Comparison of ENCODE assay signal across 14 cellular contexts in the genomic region with DNA sequence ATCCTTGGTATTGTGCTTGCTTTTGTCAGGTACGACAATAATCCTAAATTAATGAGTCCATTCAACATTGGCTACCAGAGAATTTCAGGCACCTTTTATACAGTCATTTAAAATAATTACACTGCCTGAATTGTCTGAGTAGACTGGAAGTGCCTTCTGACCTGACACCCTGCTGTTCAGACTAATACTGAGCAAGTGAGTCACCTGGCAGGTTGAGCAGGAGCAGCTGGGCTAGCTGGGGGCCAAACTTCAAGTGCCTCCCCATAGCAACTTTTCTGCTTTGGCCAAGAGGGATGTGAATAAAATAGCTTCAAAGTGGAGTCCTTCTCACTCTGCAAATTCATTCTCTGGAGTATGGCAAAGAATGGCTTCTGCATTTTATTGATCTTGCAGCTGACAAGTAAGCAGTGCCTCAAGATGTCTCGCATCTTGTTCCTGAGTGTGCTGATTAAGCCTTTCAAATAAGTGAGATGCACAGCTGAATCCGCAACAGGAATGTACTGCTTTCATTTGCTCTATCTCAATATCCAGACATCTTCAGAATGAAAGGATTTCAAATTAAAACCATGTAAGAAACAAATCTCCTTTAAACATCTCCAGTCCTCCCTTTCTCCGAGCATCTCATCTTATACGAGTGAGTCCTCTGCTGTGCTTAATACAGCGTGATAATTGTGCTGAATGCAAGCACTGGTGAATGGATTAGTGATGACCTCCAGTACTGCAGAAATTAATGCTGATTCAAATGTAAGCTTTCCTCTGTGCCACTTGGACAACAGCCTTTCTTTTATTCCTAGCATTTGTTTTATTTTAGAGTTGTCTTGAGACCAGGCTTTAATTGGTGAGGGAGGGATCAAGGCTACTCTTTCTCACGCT.
A peak's percentile ranks its signal among the peaks of the same experiment; 100 is the strongest.
DNase-seq lines count a peak whose midpoint lies in the region; ATAC-seq and TF ChIP-seq lines count a peak whose summit lies in the region.
"Had no signal": no experiment of that assay in that cellular context is flagged by ENCODE, and none has a peak within 500 bp of the region (broad histone marks: within the 10 kb centered on the region; RNA-seq: fewer than 3 reads in every experiment).

No MANE protein-coding gene starts in this region.

- H3K9me3 Mint-ChIP-seq in activated CD4-positive, alpha-beta memory T cell treated with anti-CD3 and anti-CD28 coated beads, Interleukin-2, amount 10 ng/mL, durations not matched to agents 7 days and 5 days = no peaks in the 10 kb centered on the region

- H3K4me1 Mint-ChIP-seq in activated CD4-positive, alpha-beta memory T cell treated with anti-CD3 and anti-CD28 coated beads, Interleukin-2, amount 10 ng/mL, durations not matched to agents 7 days and 5 days = no peaks in the 10 kb centered on the region

- no peak overlapping the region for H3K4me3 ChIP-seq in PC-3 (ENCODE audit: low read length)
- no peak overlapping the region for H3K4me3 ChIP-seq in right cardiac atrium (ENCODE audit: low read length)
- H3K4me3 ChIP-seq: prostate gland had no signal

- no peak overlapping the region for H3K27ac Mint-ChIP-seq in activated CD4-positive, alpha-beta memory T cell treated with anti-CD3 and anti-CD28 coated beads, Interleukin-2, amount 10 ng/mL, durations not matched to agents 7 days and 5 days

- no peaks in the 10 kb centered on the region for H3K9me2 ChIP-seq in PC-3 (replicated peaks; ENCODE audit: low read length)

- 83% methylated on average over 7 of the region's 7 CpGs for WGBS in right cardiac atrium

- BruUV-seq in PC-3 (replicated peaks; lab: Mats Ljungman, UMichigan) = no TSS peak

- CTCF ChIA-PET in PC-3 (lab: Charles Lee) = no interaction called here
- CTCF ChIA-PET in activated CD4-positive, alpha-beta memory T cell treated with anti-CD3 and anti-CD28 coated beads, Interleukin-2, amount 10 ng/mL, durations not matched to agents 7 days and 5 days (lab: Charles Lee) = no interaction called here

- no peaks in the 10 kb centered on the region for H4K20me1 ChIP-seq in PC-3 (ENCODE audit: low read length)

- no peak overlapping the region for H3K9ac ChIP-seq in PC-3 (ENCODE audit: low read length)

- H3K4me1 ChIP-seq in PC-3 (ENCODE audit: insufficient read depth, low read length) (peaks cover 21% of the 10 kb centered on the region), right cardiac atrium (ENCODE audit: control insufficient read depth, insufficient read depth, low read length) (no peaks in the 10 kb centered on the region)
- H3K4me1 ChIP-seq: prostate gland had no signal

- no peaks in the 10 kb centered on the region for H3K27me3 Mint-ChIP-seq in activated CD4-positive, alpha-beta memory T cell treated with anti-CD3 and anti-CD28 coated beads, Interleukin-2, amount 10 ng/mL, durations not matched to agents 7 days and 5 days

- peak; percentile 90 for DNase-seq in COR-L47 (lab: John Stamatoyannopoulos, UW)
- peak; percentile 15 for DNase-seq in LHCN-M2 (ENCODE audit: low read depth)
- DNase-seq in PC-3 = no peak
- peak; percentile 12 for DNase-seq in glomerular visceral epithelial cell (ENCODE audit: extremely low spot score)
- DNase-seq in stimulated activated CD4-positive, alpha-beta T cell treated with anti-CD3 and anti-CD28 coated beads, Interleukin-2, amount 100 ng/mL, for 48 hours = no peak
- no peak for DNase-seq in right cardiac atrium
- no peak for DNase-seq in activated CD4-positive, alpha-beta memory T cell treated with anti-CD3 and anti-CD28 coated beads, Interleukin-2, amount 10 ng/mL, durations not matched to agents 7 days and 5 days
- DNase-seq: activated effector memory CD4-positive, alpha-beta T cell treated with anti-CD3 and anti-CD28 coated beads, Interleukin-2, amount 50 U/mL, for 16 hours; AML-193; NCI-H1694 treated with DMSO at 0.1 percent for 48 hours; Right ventricle myocardium superior had no signal

- no peak overlapping the region for H3K4me3 Mint-ChIP-seq in activated CD4-positive, alpha-beta memory T cell treated with anti-CD3 and anti-CD28 coated beads, Interleukin-2, amount 10 ng/mL, durations not matched to agents 7 days and 5 days

- ATAC-seq in PC-3 = peak; percentile 43; the same call in 1 of the 2 replicates
- no peak for ATAC-seq in HG03175 (IDR thresholded peaks at IDR 0.05; ENCODE audit: unreplicated experiment)
- ATAC-seq in right cardiac atrium = no peak

- H3K36me3 Mint-ChIP-seq in activated CD4-positive, alpha-beta memory T cell treated with anti-CD3 and anti-CD28 coated beads, Interleukin-2, amount 10 ng/mL, durations not matched to agents 7 days and 5 days (ENCODE audit: low read depth) = no peaks in the 10 kb centered on the region

- H3K4me2 ChIP-seq in PC-3 (ENCODE audit: low read length) = no peak overlapping the region

- H3K36me3 ChIP-seq in PC-3 (ENCODE audit: low read depth, low read length) = no peaks in the 10 kb centered on the region
- H3K36me3 ChIP-seq: prostate gland had no signal

- no peak for TF ChIP-seq CTCF in PC-3 (conservative IDR thresholded peaks at IDR 0.05; ENCODE audit: low read depth, low read length)

- intact Hi-C loops in PC-3 (cut with micrococcal nuclease) (loop anchor here (10.0 kb wide), 1 partner anchor 389 kb away; a partner anchor contains a TSS), right cardiac atrium (cut with DNase I) (no loop called here)

- no peaks in the 10 kb centered on the region for H3F3A ChIP-seq in PC-3 (ENCODE audit: low read length, unreplicated experiment)

- H3K27ac ChIP-seq in PC-3 (ENCODE audit: low read length) (no peak overlapping the region), right cardiac atrium (ENCODE audit: low read length) (no peak overlapping the region)
- H3K27ac ChIP-seq: HL-60, prostate gland had no signal

- POLR2A ChIA-PET in PC-3 (lab: Charles Lee; ENCODE audit: unreplicated experiment) = no interaction called here
- POLR2A ChIA-PET in activated CD4-positive, alpha-beta memory T cell treated with anti-CD3 and anti-CD28 coated beads, Interleukin-2, amount 10 ng/mL, durations not matched to agents 7 days and 5 days (lab: Charles Lee) = no interaction called here

- no peaks in the 10 kb centered on the region for H3K9me3 ChIP-seq in PC-3 (ENCODE audit: low read length)
- no peaks in the 10 kb centered on the region for H3K9me3 ChIP-seq in right cardiac atrium (ENCODE audit: control insufficient read depth, low read length)
- H3K9me3 ChIP-seq: prostate gland had no signal

- no peaks in the 10 kb centered on the region for H3K27me3 ChIP-seq in PC-3 (ENCODE audit: low read length)
- no peaks in the 10 kb centered on the region for H3K27me3 ChIP-seq in right cardiac atrium (ENCODE audit: control insufficient read depth, insufficient read depth)

- H2AFZ ChIP-seq in PC-3 (ENCODE audit: low read length) = no peak overlapping the region

- no peaks in the 10 kb centered on the region for H3K79me2 ChIP-seq in PC-3 (ENCODE audit: low read length)

Comparison
In these comparisons a context has a peak if more than half of its experiments do, and no peak if none do; other contexts are left out.
1. DNase-seq: peak in COR-L47 (single experiment), LHCN-M2 (single experiment) and glomerular visceral epithelial cell (single experiment); none in PC-3 (single experiment), stimulated activated CD4-positive, alpha-beta T cell treated with anti-CD3 and anti-CD28 coated beads, Interleukin-2, amount 100 ng/mL, for 48 hours (0 of 2), right cardiac atrium (0 of 3) and activated CD4-positive, alpha-beta memory T cell treated with anti-CD3 and anti-CD28 coated beads, Interleukin-2, amount 10 ng/mL, durations not matched to agents 7 days and 5 days (single experiment).